Comparison of ENCODE assay signal across 15 cellular contexts in the genomic region with DNA sequence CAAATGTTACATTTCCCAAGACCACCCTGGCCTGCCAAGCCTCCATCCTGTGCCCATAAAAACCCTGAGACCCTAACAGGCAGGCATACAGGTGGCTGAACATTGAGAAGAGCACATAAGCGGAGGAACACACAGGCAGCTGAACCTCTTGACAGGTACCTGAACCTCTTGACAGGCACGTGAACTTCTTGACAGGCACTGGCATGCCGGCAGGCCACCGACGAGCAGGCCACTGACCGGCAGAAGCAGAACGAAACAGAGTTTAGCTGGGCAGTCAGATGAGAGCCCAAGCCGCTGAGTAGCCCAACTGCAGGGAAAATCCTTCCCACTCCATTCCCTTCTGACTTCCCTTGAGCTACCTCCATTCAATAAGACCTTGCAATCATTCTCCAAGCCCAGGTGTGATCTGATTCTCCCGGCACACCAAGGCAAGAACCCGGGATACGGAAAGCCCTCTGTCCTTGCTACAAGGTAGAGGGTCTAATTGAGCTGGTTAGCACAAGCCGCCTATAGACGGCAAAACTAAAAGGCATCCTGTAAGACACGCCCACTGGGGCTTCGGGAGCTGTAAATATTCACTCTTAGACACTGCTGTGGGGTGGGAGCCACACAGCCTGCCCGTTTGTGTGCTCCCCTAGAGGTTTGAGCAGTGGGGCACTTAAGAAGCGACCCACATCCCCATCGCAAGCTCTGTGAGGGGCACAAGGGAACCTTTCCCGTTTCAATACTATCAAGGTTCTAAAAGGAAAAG.
DNase-seq lines count a peak whose midpoint lies in the region; ATAC-seq, FAIRE-seq and TF ChIP-seq lines count a peak whose summit lies in the region.
"Had no signal": no experiment of that assay in that cellular context is flagged by ENCODE, and none has a peak within 500 bp of the region (broad histone marks: within the 10 kb centered on the region; RNA-seq: fewer than 3 reads in every experiment).

No MANE protein-coding gene starts in this region.

- TF ChIP-seq CTCF in GM12878 (IDR thresholded peaks at IDR 0.05 in 2 of 3, conservative IDR thresholded peaks at IDR 0.05 in 1 of 3; ENCODE audit: control insufficient read depth in 2 of 3, extremely low read depth in 1 of 3, insufficient read depth in 1 of 3, low read depth in 3 of 3, low read length in 3 of 3) = no peak
- TF ChIP-seq CTCF in lung (IDR thresholded peaks at IDR 0.05; ENCODE audit: control extremely low read depth, extremely low read depth) = no peak

- no peaks in the 10 kb centered on the region for H3K79me2 ChIP-seq in GM12878 (ENCODE audit: control insufficient read depth, insufficient read depth, low read length)

- H3K36me3 ChIP-seq in GM12878 (ENCODE audit: control insufficient read depth in 2 of 2, insufficient read depth in 2 of 2, low read length in 1 of 2) = no peaks in the 10 kb centered on the region
- no peaks in the 10 kb centered on the region for H3K36me3 ChIP-seq in lung (ENCODE audit: control insufficient read depth in 2 of 2, insufficient read depth in 2 of 2, low read length in 2 of 2)

- H3K27me3 ChIP-seq in GM12878 (replicated peaks in 1 of 2; ENCODE audit: control insufficient read depth in 2 of 2, insufficient read depth in 2 of 2, low read length in 1 of 2) (no peaks in the 10 kb centered on the region), lung (ENCODE audit: control insufficient read depth, insufficient read depth) (no peaks in the 10 kb centered on the region)

- H3K4me2 ChIP-seq in GM12878 (ENCODE audit: control insufficient read depth, insufficient read depth) = no peak overlapping the region

- POLR2A ChIA-PET in GM12878 (lab: Charles Lee) = interaction anchor here (1.3 kb wide), 1 partner anchor 23 kb away, joined by 3 read pairs; no protein-coding TSS in a partner anchor

- 27% methylated on average over 19 of the region's 19 CpGs for WGBS in GM12878 (ENCODE audit: insufficient coverage, insufficient replicate concordance, low lambda C conversion rate, missing lambda C conversion rate)
- 78 to 84% methylated on average over 19 of the region's 19 CpGs for WGBS in lung, 2 donors

- H4K20me1 ChIP-seq in GM12878 (ENCODE audit: control insufficient read depth, insufficient read depth) = no peaks in the 10 kb centered on the region

- H3K4me1 ChIP-seq in GM12878 (ENCODE audit: control insufficient read depth, insufficient read depth, low read length) (no peaks in the 10 kb centered on the region), lung (ENCODE audit: control insufficient read depth in 2 of 2, insufficient read depth in 2 of 2, low read length in 2 of 2) (no peaks in the 10 kb centered on the region)

- H3K9me3 ChIP-seq in GM12878 (replicated peaks; ENCODE audit: control insufficient read depth, insufficient read depth, low read length) = no peaks in the 10 kb centered on the region
- H3K9me3 ChIP-seq in lung (ENCODE audit: control insufficient read depth in 2 of 2, insufficient read depth in 1 of 2, low read length in 1 of 2) = peaks cover 0 to 3% of the 10 kb centered on the region in 2 donors

- no peak overlapping the region for H3K4me3 ChIP-seq in GM12878
- H3K4me3 ChIP-seq in lung = no peak overlapping the region
- H3K4me3 ChIP-seq: SK-N-MC had no signal

- ATAC-seq in left cardiac atrium = no peak
- peak; percentile 37 for ATAC-seq in GM12878
- no peak for ATAC-seq in lung (ENCODE audit: insufficient read depth, low FRiP score)

- RAD21 ChIA-PET in GM12878 (lab: Charles Lee; ENCODE audit: unreplicated experiment) = no interaction called here

- no peak overlapping the region for H3K27ac ChIP-seq in GM12878 (ENCODE audit: control insufficient read depth, insufficient read depth)
- no peak overlapping the region for H3K27ac ChIP-seq in lung (ENCODE audit: low read depth in 1 of 2, low read length in 1 of 2)
- H3K27ac ChIP-seq: SK-N-MC had no signal

- no peak for TF ChIP-seq RAD21 in GM12878 (IDR thresholded peaks at IDR 0.05; ENCODE audit: insufficient read depth, low read depth, low read length)

- intact Hi-C loops in cardiac septum (cut with DNase I) (no loop called here), left cardiac atrium (cut with DNase I) (no loop called here), GM12878 (cut with micrococcal nuclease; ENCODE audit: unreplicated experiment) (no loop called here)

- in situ Hi-C loops in GM12878 (cut with MboI) = no loop called here

- no peak for TF ChIP-seq EP300 in GM12878 (IDR thresholded peaks at IDR 0.05; ENCODE audit: borderline replicate concordance in 1 of 2, control insufficient read depth in 1 of 2, low read depth in 2 of 2, low read length in 2 of 2)

- CTCF ChIA-PET in GM12878 (lab: Yijun Ruan, JAX) = no interaction called here

- no peak overlapping the region for H3K9ac ChIP-seq in GM12878 (ENCODE audit: control insufficient read depth, insufficient read depth, low read length)

- DNase-seq in cardiac septum (ENCODE audit: low spot score) (peak; percentile 70), left cardiac atrium (no peak), GM12878 (ENCODE audit: low read depth, low spot score) (no peak), lung (ENCODE audit: low spot score) (peak; percentile 37), HT-29 (ENCODE audit: low spot score) (no peak), ureter (ENCODE audit: low spot score) (no peak), NCI-H526 treated with DMSO at 0.1 percent for 48 hours (lab: John Stamatoyannopoulos, UW) (no peak)
- DNase-seq in activated CD4-positive, alpha-beta T cell treated with anti-CD3 and anti-CD28 coated beads for 48 hours = no peak
- DNase-seq: ACHN, H7, KG1, NCI-H1092, NCI-H146, NCI-H2081 had no signal

- FAIRE-seq in GM12878 (lab: Jason Lieb, UNC) = no peak

- no TSS peak for BruUV-seq in GM12878 (replicated peaks; lab: Mats Ljungman, UMichigan)

- SMC1A ChIA-PET in GM12878 (lab: Charles Lee; ENCODE audit: uncharacterized antibody, unreplicated experiment) = interaction anchor here (1.4 kb wide), 1 partner anchor 12 kb away, joined by 3 read pairs; no protein-coding TSS in a partner anchor

- TF ChIP-seq POLR2A in GM12878 (IDR thresholded peaks at IDR 0.05; ENCODE audit: low read depth, low read length) = no peak

- no peak overlapping the region for H2AFZ ChIP-seq in GM12878 (ENCODE audit: control insufficient read depth, low read depth, low read length)

TF ChIP-seq in GM12878, 131 proteins besides CTCF, POLR2A, EP300 and RAD21 (continues in another document):
- TF ChIP-seq, protein P1, sequence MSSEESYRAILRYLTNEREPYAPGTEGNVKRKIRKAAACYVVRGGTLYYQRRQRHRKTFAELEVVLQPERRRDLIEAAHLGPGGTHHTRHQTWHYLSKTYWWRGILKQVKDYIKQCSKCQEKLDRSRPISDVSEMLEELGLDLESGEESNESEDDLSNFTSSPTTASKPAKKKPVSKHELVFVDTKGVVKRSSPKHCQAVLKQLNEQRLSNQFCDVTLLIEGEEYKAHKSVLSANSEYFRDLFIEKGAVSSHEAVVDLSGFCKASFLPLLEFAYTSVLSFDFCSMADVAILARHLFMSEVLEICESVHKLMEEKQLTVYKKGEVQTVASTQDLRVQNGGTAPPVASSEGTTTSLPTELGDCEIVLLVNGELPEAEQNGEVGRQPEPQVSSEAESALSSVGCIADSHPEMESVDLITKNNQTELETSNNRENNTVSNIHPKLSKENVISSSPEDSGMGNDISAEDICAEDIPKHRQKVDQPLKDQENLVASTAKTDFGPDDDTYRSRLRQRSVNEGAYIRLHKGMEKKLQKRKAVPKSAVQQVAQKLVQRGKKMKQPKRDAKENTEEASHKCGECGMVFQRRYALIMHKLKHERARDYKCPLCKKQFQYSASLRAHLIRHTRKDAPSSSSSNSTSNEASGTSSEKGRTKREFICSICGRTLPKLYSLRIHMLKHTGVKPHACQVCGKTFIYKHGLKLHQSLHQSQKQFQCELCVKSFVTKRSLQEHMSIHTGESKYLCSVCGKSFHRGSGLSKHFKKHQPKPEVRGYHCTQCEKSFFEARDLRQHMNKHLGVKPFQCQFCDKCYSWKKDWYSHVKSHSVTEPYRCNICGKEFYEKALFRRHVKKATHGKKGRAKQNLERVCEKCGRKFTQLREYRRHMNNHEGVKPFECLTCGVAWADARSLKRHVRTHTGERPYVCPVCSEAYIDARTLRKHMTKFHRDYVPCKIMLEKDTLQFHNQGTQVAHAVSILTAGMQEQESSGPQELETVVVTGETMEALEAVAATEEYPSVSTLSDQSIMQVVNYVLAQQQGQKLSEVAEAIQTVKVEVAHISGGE (CRISPR knock-in tag; IDR thresholded peaks at IDR 0.05) = no peak
- TF ChIP-seq, protein P2, sequence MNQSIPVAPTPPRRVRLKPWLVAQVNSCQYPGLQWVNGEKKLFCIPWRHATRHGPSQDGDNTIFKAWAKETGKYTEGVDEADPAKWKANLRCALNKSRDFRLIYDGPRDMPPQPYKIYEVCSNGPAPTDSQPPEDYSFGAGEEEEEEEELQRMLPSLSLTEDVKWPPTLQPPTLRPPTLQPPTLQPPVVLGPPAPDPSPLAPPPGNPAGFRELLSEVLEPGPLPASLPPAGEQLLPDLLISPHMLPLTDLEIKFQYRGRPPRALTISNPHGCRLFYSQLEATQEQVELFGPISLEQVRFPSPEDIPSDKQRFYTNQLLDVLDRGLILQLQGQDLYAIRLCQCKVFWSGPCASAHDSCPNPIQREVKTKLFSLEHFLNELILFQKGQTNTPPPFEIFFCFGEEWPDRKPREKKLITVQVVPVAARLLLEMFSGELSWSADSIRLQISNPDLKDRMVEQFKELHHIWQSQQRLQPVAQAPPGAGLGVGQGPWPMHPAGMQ (IDR thresholded peaks at IDR 0.05; ENCODE audit: borderline replicate concordance) = no peak
- no peak for TF ChIP-seq TCF12 (IDR thresholded peaks at IDR 0.05; ENCODE audit: low read depth, low read length)
- TF ChIP-seq ZNF217 (IDR thresholded peaks at IDR 0.05) = no peak
- TF ChIP-seq ZSCAN29 (IDR thresholded peaks at IDR 0.05) = no peak

Comparison
In these comparisons a context has a peak if more than half of its experiments do, and no peak if none do; other contexts are left out.
1. DNase-seq: peak in cardiac septum (single experiment) and lung (single experiment); none in left cardiac atrium (single experiment), GM12878 (single experiment), HT-29 (single experiment), ureter (single experiment), NCI-H526 treated with DMSO at 0.1 percent for 48 hours (single experiment) and activated CD4-positive, alpha-beta T cell treated with anti-CD3 and anti-CD28 coated beads for 48 hours (single experiment).